In the genomic region with DNA sequence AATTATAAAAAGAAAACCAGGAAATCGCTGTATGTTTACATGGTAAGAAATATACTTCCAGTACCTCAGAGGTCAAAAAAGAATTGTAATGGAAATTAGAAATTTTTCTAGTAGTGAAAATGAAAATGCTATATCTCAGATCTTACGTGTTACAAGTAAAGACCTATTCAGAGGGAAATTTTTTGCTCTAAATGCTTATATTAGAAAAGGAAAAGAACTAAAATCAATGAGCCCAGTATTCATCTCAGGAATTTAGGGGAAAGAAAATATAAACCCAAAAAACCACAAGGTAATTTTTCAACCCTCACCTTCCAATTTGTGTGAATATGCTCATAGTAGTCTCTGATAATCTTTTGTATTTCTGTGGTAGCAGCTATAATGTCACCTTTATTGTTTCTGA, we compare ENCODE assay signal across 20 cellular contexts.
DNase-seq lines count a peak whose midpoint lies in the region; ATAC-seq, FAIRE-seq and TF ChIP-seq lines count a peak whose summit lies in the region.
"Had no signal": no experiment of that assay in that cellular context is flagged by ENCODE, and none has a peak within 500 bp of the region (broad histone marks: within the 10 kb centered on the region; RNA-seq: fewer than 3 reads in every experiment).

No MANE protein-coding gene starts in this region.

- peak; percentile 70 for FAIRE-seq in islet of Langerhans (lab: Jason Lieb, UNC)
- FAIRE-seq: keratinocyte, RCC 7860, urothelium cell line had no signal

- ATAC-seq in GM18861 (IDR thresholded peaks at IDR 0.05; ENCODE audit: unreplicated experiment) = peak; percentile 75
- ATAC-seq in GM21381 (IDR thresholded peaks at IDR 0.05; ENCODE audit: unreplicated experiment) = peak; percentile 67
- peak; percentile 62 for ATAC-seq in HG03039 (IDR thresholded peaks at IDR 0.05; ENCODE audit: unreplicated experiment)
- ATAC-seq: stimulated activated effector memory CD8-positive, alpha-beta T cell treated with anti-CD3 and anti-CD28 coated beads, Interleukin-12 subunit alpha, Interleukin-12 subunit beta, amount 100 ng/mL, for 72 hours had no signal

- H3K27ac ChIP-seq in stomach = no peak overlapping the region
- H3K27ac ChIP-seq: BLaER1 had no signal

- no peak for TF ChIP-seq CTCF in stomach (IDR thresholded peaks at IDR 0.05)

- 90 to 97% (median 91%) methylated on average over 2 of the region's 2 CpGs for WGBS in stomach, 5 donors

- no peak for TF ChIP-seq POLR2A in stomach (IDR thresholded peaks at IDR 0.05)

- TF ChIP-seq EP300 in stomach (IDR thresholded peaks at IDR 0.05) = no peak

- CTCF ChIA-PET in HEK293T (lab: Yijun Ruan, JAX) = no interaction called here

- H3K27me3 ChIP-seq in stomach = no peaks in the 10 kb centered on the region
- H3K27me3 ChIP-seq: BLaER1 had no signal

- POLR2A ChIA-PET in HEK293T (lab: Yijun Ruan, JAX) = no interaction called here

- intact Hi-C loops in stomach (cut with DNase I; ENCODE audit: low total_unique reads) = no loop called here

- H3K9me3 ChIP-seq in stomach = peaks cover 0 to 3% (median 0%) of the 10 kb centered on the region in 4 donors
- H3K9me3 ChIP-seq: BLaER1 had no signal

- peaks cover 0 to 16% (median 8%) of the 10 kb centered on the region in 4 donors for H3K36me3 ChIP-seq in stomach

- no peak overlapping the region for H3K4me3 ChIP-seq in stomach
- H3K4me3 ChIP-seq: BLaER1 had no signal

- DNase-seq in stomach (no peak), HUDEP-2 (lab: John Stamatoyannopoulos, UW; ENCODE audit: unreplicated experiment in 76 of 76) (no peak), HEK293T (ENCODE audit: extremely low spot score) (no peak)
- DNase-seq: activated CD4-positive, alpha-beta memory T cell treated with anti-CD3 and anti-CD28 coated beads, Interleukin-2, amount 10 ng/mL, durations not matched to agents 7 days and 5 days; dermis blood vessel endothelial cell; H7; head of caudate nucleus; IMR-90; MV-4-11; NCI-H748 treated with DMSO at 0.1 percent for 48 hours; occipital lobe had no signal

- H3K4me1 ChIP-seq in stomach = no peaks in the 10 kb centered on the region
- H3K4me1 ChIP-seq: BLaER1 had no signal

TF ChIP-seq in HEK293T, 16 proteins besides CTCF, POLR2A, EP300 and RAD21:
- TF ChIP-seq FOXA1 (IDR thresholded peaks at IDR 0.05) (no peak), L3MBTL2 (conservative IDR thresholded peaks at IDR 0.05) (no peak), FOXK2 (IDR thresholded peaks at IDR 0.05) (no peak)
